In genomic region chr12:113260127-113260526, GRCh38 we compare ENCODE assay signal across 8 cellular contexts. TPM values are rescaled to one million over a fixed set of nuclear protein-coding genes. Genes with fewer than 3 reads are reported as not detected.
DNase-seq lines count a peak whose midpoint lies in the region; ATAC-seq and TF ChIP-seq lines count a peak whose summit lies in the region.

No MANE protein-coding gene starts in this region.

- POLR2A ChIA-PET in HEK293T (lab: Yijun Ruan, JAX) = no interaction called here

- H3K4me3 ChIP-seq in esophagus muscularis mucosa (no peak overlapping the region), prostate gland (no peak overlapping the region)

- no peak for ATAC-seq in HG02884 (IDR thresholded peaks at IDR 0.05; ENCODE audit: unreplicated experiment)

- H3K27ac ChIP-seq in esophagus muscularis mucosa (replicated peaks in 1 of 4) = peak overlapping the region; percentile 58 to 72 (median 63)
- H3K27ac ChIP-seq in prostate gland = peak overlapping the region; percentile 4 to 10

- DNase-seq in COR-L47 (lab: John Stamatoyannopoulos, UW) = peak; percentile 22
- DNase-seq in NCI-H748 (lab: John Stamatoyannopoulos, UW; ENCODE audit: unreplicated experiment) = peak; percentile 75
- DNase-seq in esophagus muscularis mucosa (ENCODE audit: extremely low spot score) = no peak
- DNase-seq in prostate gland (ENCODE audit: low spot score) = no peak
- no peak for DNase-seq in HEK293T (ENCODE audit: extremely low spot score)
- DNase-seq in HCEC 1CT = no peak
- DNase-seq in SK-N-DZ (ENCODE audit: low spot score) = no peak

- intact Hi-C loops in esophagus muscularis mucosa (cut with DNase I) = no loop called here
- intact Hi-C loops in prostate gland (cut with DNase I) = no loop called here

- 85% methylated on average over 5 of the region's 5 CpGs for WGBS in esophagus muscularis mucosa
- WGBS in prostate gland = 73% methylated on average over 5 of the region's 5 CpGs

- H3K4me1 ChIP-seq in esophagus muscularis mucosa = peaks cover 30 to 54% (median 43%) of the 10 kb centered on the region in 4 donors
- no peaks in the 10 kb centered on the region for H3K4me1 ChIP-seq in prostate gland (replicated peaks)

- no peak for TF ChIP-seq EP300 in esophagus muscularis mucosa (IDR thresholded peaks at IDR 0.05)

- CTCF ChIA-PET in HEK293T (lab: Yijun Ruan, JAX) = no interaction called here

- TF ChIP-seq POLR2A in esophagus muscularis mucosa (IDR thresholded peaks at IDR 0.05; ENCODE audit: low read depth) = no peak
- TF ChIP-seq POLR2A in prostate gland (IDR thresholded peaks at IDR 0.05) = no peak

- H3K9me3 ChIP-seq in esophagus muscularis mucosa (no peaks in the 10 kb centered on the region), prostate gland (no peaks in the 10 kb centered on the region)

- TF ChIP-seq CTCF in esophagus muscularis mucosa (IDR thresholded peaks at IDR 0.05) = no peak
- TF ChIP-seq CTCF in prostate gland (IDR thresholded peaks at IDR 0.05) = no peak

- H3K36me3 ChIP-seq in esophagus muscularis mucosa (peaks cover 0 to 15% (median 10%) of the 10 kb centered on the region in 4 donors), prostate gland (no peaks in the 10 kb centered on the region)

- H3K27me3 ChIP-seq in esophagus muscularis mucosa (no peaks in the 10 kb centered on the region), prostate gland (replicated peaks; ENCODE audit: insufficient read depth) (no peaks in the 10 kb centered on the region)

TF ChIP-seq in HEK293T, 16 proteins besides CTCF, POLR2A, EP300 and RAD21:
- no peak for TF ChIP-seq FOXA1 (IDR thresholded peaks at IDR 0.05)

RNA-seq across cellular contexts. Expression of gene TPCN1, which starts 38.9 kb away (rescaled TPM):
- total RNA-seq in esophagus muscularis mucosa = 10 to 100 TPM; 31.1 to 54.0 (median 34.5) TPM
- total RNA-seq in prostate gland = 10 to 100 TPM; 52.6 to 65.3 TPM
- 8.7 and 11.1 TPM in 2 replicates for polyA plus RNA-seq in SK-N-DZ (2014; cell fraction: cytosol; rRNA removed)
- polyA plus RNA-seq in SK-N-DZ (2014; cell fraction: nucleus; rRNA removed) = 63.1 and 85.4 TPM in 2 replicates

Comparison
In these comparisons a context has a peak if more than half of its experiments do, and no peak if none do; other contexts are left out.
1. DNase-seq: peak in COR-L47 (single experiment) and NCI-H748 (single experiment); none in esophagus muscularis mucosa (single experiment), prostate gland (single experiment), HEK293T (single experiment), HCEC 1CT (single experiment) and SK-N-DZ (single experiment).